In the genomic region with DNA sequence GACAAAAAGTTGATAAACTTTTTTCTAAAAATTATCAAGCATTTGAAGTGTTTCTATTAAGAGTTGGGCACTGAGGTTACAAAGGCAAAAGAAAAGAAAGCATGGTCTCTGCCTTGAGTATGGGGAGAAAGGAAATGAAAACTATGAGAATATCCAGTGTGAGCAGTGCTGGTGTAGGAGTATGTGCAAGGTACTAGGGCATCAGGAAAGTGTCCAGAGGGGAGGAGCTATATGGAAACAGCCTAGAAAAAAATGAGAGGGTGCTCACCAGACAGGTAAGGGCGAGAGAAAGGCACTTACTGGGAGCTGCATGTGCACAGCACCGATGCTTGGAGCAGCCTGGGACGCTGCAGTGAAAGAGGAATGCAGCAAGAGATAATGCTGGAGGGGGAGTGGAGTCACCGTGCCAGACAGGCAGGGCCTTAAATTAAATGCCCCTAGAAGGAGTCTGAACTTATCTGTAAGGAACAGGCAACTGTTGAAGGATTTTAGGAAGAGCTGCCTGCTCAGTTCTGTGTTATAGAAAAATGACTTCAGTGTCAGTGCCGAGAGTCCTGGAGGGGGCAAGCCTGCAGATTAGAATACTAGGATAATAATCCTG, we compare ENCODE assay signal across 19 cellular contexts. TPM values are rescaled to one million over a fixed set of nuclear protein-coding genes. Genes with fewer than 3 reads are reported as not detected.
"Had no signal": no experiment of that assay in that cellular context is flagged by ENCODE, and none has a peak within 500 bp of the region (broad histone marks: within the 10 kb centered on the region; RNA-seq: fewer than 3 reads in every experiment).

No MANE protein-coding gene starts in this region.

- H3K4me1 ChIP-seq: right lobe of liver, spleen had no signal

- H3K27me3 Mint-ChIP-seq: progenitor cell of endocrine pancreas had no signal

- FAIRE-seq: islet of Langerhans had no signal

- H3K36me3 ChIP-seq: brain microvascular endothelial cell, right lobe of liver, spleen had no signal

- DNase-seq: activated CD4-positive, alpha-beta T cell treated with anti-CD3 and anti-CD28 coated beads, Interleukin-2, amount 10 ng/mL, durations not matched to agents 24 days and 14 days; amniotic stem cell; brain microvascular endothelial cell; glutamatergic neuron; mucosa of descending colon; natural killer cell; occipital lobe; right lobe of liver; spleen; stimulated activated CD4-positive, alpha-beta T cell treated with anti-CD3 and anti-CD28 coated beads, Interleukin-1b, Interleukin-23, amount 100 ng/mL, for 48 hours; stimulated activated naive CD4-positive, alpha-beta T cell; substantia nigra; SW 1271; trophoblast cell had no signal

- H3K9me3 Mint-ChIP-seq: activated T-helper 2 cell treated with anti-CD3 and anti-CD28 coated beads, Interferon-gamma antibody, Interleukin-2, Interleukin-4, amounts not matched to agents 10 μg/mL and 5 μg/mL and 100 μg/mL, durations not matched to agents 14 hours and 24 hours and 36 hours; natural killer cell had no signal

- H3K9me3 ChIP-seq: mucosa of descending colon, right lobe of liver had no signal

- H3K4me3 ChIP-seq: mucosa of descending colon, right lobe of liver, spleen had no signal

- H3K4me3 Mint-ChIP-seq: activated CD4-positive, alpha-beta T cell treated with anti-CD3 and anti-CD28 coated beads, Interleukin-2, amount 10 ng/mL, durations not matched to agents 24 days and 14 days; activated naive CD4-positive, alpha-beta T cell treated with anti-CD3 and anti-CD28 coated beads, Interleukin-2, amount 50 U/mL, for 24 hours; natural killer cell had no signal

- H3K36me3 Mint-ChIP-seq: activated naive CD4-positive, alpha-beta T cell treated with anti-CD3 and anti-CD28 coated beads, Interleukin-2, amount 50 U/mL, for 24 hours; natural killer cell had no signal

- H3K27me3 ChIP-seq: brain microvascular endothelial cell, right lobe of liver had no signal

- H3K27ac ChIP-seq: brain microvascular endothelial cell, right lobe of liver, spleen had no signal

- ATAC-seq: mucosa of descending colon, natural killer cell had no signal

- H3K4me1 Mint-ChIP-seq: activated CD4-positive, alpha-beta T cell treated with anti-CD3 and anti-CD28 coated beads, Interleukin-2, amount 10 ng/mL, durations not matched to agents 24 days and 14 days; activated naive CD4-positive, alpha-beta T cell treated with anti-CD3 and anti-CD28 coated beads, Interleukin-2, amount 50 U/mL, for 24 hours; natural killer cell had no signal

- H3K27ac Mint-ChIP-seq: activated CD4-positive, alpha-beta T cell treated with anti-CD3 and anti-CD28 coated beads, Interleukin-2, amount 10 ng/mL, durations not matched to agents 24 days and 14 days; activated naive CD4-positive, alpha-beta T cell treated with anti-CD3 and anti-CD28 coated beads, Interleukin-2, amount 50 U/mL, for 24 hours; activated T-helper 2 cell treated with anti-CD3 and anti-CD28 coated beads, Interferon-gamma antibody, Interleukin-2, Interleukin-4, amounts not matched to agents 10 μg/mL and 5 μg/mL and 100 μg/mL, durations not matched to agents 14 hours and 24 hours and 36 hours; natural killer cell; progenitor cell of endocrine pancreas had no signal

RNA-seq across cellular contexts. Expression of a gene that starts 39.4 kb away (rescaled TPM):
- total RNA-seq: activated CD4-positive, alpha-beta T cell treated with anti-CD3 and anti-CD28 coated beads, Interleukin-2, amount 10 ng/mL, durations not matched to agents 24 days and 14 days; activated T-helper 2 cell treated with anti-CD3 and anti-CD28 coated beads, Interferon-gamma antibody, Interleukin-2, Interleukin-4, amounts not matched to agents 10 μg/mL and 5 μg/mL and 100 μg/mL, durations not matched to agents 14 hours and 24 hours and 36 hours; dermis microvascular lymphatic vessel endothelial cell; natural killer cell; right lobe of liver; spleen had no signal
- polyA plus RNA-seq: spleen had no signal
